21 cellular contexts compared by ENCODE assay signal in genomic region chr15:92061511-92062200, GRCh38.
DNase-seq lines count a peak whose midpoint lies in the region; ATAC-seq and TF ChIP-seq lines count a peak whose summit lies in the region.
"Had no signal": no experiment of that assay in that cellular context is flagged by ENCODE, and none has a peak within 500 bp of the region (broad histone marks: within the 10 kb centered on the region; RNA-seq: fewer than 3 reads in every experiment).

No MANE protein-coding gene starts in this region.

- H3K27ac ChIP-seq in heart right ventricle (peak overlapping the region in 8 of 10 donors; percentile 12 to 88 (median 73)), thoracic aorta (peak overlapping the region; percentile 49 to 75)
- H3K27ac ChIP-seq: 22Rv1, C4-2B, KMS-11, SJSA1 had no signal

- H3K36me3 ChIP-seq in heart right ventricle (no peaks in the 10 kb centered on the region), thoracic aorta (no peaks in the 10 kb centered on the region)
- H3K36me3 ChIP-seq: SJSA1 had no signal

- H3K4me3 ChIP-seq in heart right ventricle (no peak overlapping the region), thoracic aorta (no peak overlapping the region)
- H3K4me3 ChIP-seq: SJSA1 had no signal

- H3K9me3 ChIP-seq in heart right ventricle (peaks cover 0 to 9% (median 0%) of the 10 kb centered on the region in 11 donors), thoracic aorta (no peaks in the 10 kb centered on the region)
- H3K9me3 ChIP-seq: Caco-2, SJSA1 had no signal

- intact Hi-C loops in heart right ventricle (cut with DNase I), result loop anchor here in 1 of 10 donors (5.0 kb wide), 1 partner anchor 54 kb away; no protein-coding TSS in a partner anchor
- intact Hi-C loops in cardiac septum (cut with DNase I), result loop anchor here (5.0 kb wide), 1 partner anchor 79 kb away; no protein-coding TSS in a partner anchor

- 91 to 92% methylated on average over 7 of the region's 7 CpGs for WGBS in heart right ventricle, 2 donors

- peak; percentile 52 for DNase-seq in DMS 273 (lab: John Stamatoyannopoulos, UW; ENCODE audit: unreplicated experiment)
- DNase-seq in DMS 273 treated with DMSO at 0.1 percent for 48 hours (lab: John Stamatoyannopoulos, UW), result no peak
- DNase-seq in heart right ventricle, result no peak
- no peak for DNase-seq in cardiac septum (ENCODE audit: low spot score)
- DNase-seq in NCI-H1694 treated with DMSO at 0.1 percent for 48 hours (lab: John Stamatoyannopoulos, UW), result peak; percentile 48
- DNase-seq in thoracic aorta (ENCODE audit: low spot score), result no peak
- DNase-seq in midbrain (lab: John Stamatoyannopoulos, UW), result no peak
- DNase-seq: Caco-2; CD8-positive, alpha-beta T cell; DMS79 treated with DMSO at 0.1 percent for 48 hours; GF-D8; MM.1S; NCI-H2081 treated with DMSO at 0.1 percent for 48 hours; NCI-H524 treated with DMSO at 0.1 percent for 48 hours; NCI-H774; PC-3 had no signal

- TF ChIP-seq CTCF in heart right ventricle (IDR thresholded peaks at IDR 0.05), result no peak
- no peak for TF ChIP-seq CTCF in thoracic aorta (IDR thresholded peaks at IDR 0.05)

- H3K27me3 ChIP-seq in heart right ventricle (no peaks in the 10 kb centered on the region), thoracic aorta (replicated peaks; ENCODE audit: insufficient read depth) (no peaks in the 10 kb centered on the region)
- H3K27me3 ChIP-seq: SJSA1 had no signal

- H3K4me1 ChIP-seq in heart right ventricle, result peaks cover 16 to 69% (median 48%) of the 10 kb centered on the region in 9 donors
- H3K4me1 ChIP-seq in thoracic aorta (ENCODE audit: control insufficient read depth in 1 of 2, low read depth in 2 of 2), result peaks cover 11 to 31% of the 10 kb centered on the region in 2 donors
- H3K4me1 ChIP-seq: Caco-2, SJSA1 had no signal

- ATAC-seq in heart right ventricle (no peak), thoracic aorta (ENCODE audit: insufficient number of reproducible peaks, low FRiP score, low read depth) (no peak)
- ATAC-seq: CD8-positive, alpha-beta T cell; HCT116; PC-3 had no signal

Comparison
In these comparisons a context has a peak if more than half of its experiments do, and no peak if none do; other contexts are left out.
1. DNase-seq: peak in DMS 273 (single experiment) and NCI-H1694 treated with DMSO at 0.1 percent for 48 hours (single experiment); none in DMS 273 treated with DMSO at 0.1 percent for 48 hours (single experiment), heart right ventricle (0 of 2), cardiac septum (single experiment), thoracic aorta (single experiment) and midbrain (single experiment).